ENCODE assay signal across 13 cellular contexts in genomic region chr15:48548376-48548775, GRCh38.
"Had no signal": no experiment of that assay in that cellular context is flagged by ENCODE, and none has a peak within 500 bp of the region (broad histone marks: within the 10 kb centered on the region; RNA-seq: fewer than 3 reads in every experiment).

No MANE protein-coding gene starts in this region.

- H3K4me1 ChIP-seq: transverse colon had no signal

- DNase-seq: activated CD4-positive, alpha-beta T cell treated with anti-CD3 and anti-CD28 coated beads, Interleukin-2, amount 10 ng/mL, durations not matched to agents 7 days and 5 days; activated CD4-positive, CD25-positive, alpha-beta regulatory T cell; activated CD8-positive, alpha-beta memory T cell treated with anti-CD3 and anti-CD28 coated beads, Interleukin-2, amount 50 U/mL, for 48 hours; activated gamma-delta T cell; activated T-cell treated with anti-CD3 and anti-CD28 coated beads, Interleukin-2, amount 50 U/mL, for 72 hours; amniotic stem cell; effector memory CD8-positive, alpha-beta T cell; mammary epithelial cell; mucosa of descending colon; naive thymus-derived CD8-positive, alpha-beta T cell; spleen; transverse colon had no signal

- H3K27me3 ChIP-seq: spleen, transverse colon had no signal

- H3K36me3 ChIP-seq: spleen, transverse colon had no signal

- H3K4me3 ChIP-seq: mucosa of descending colon, spleen, transverse colon had no signal

- ATAC-seq: activated naive CD4-positive, alpha-beta T cell treated with anti-CD3 and anti-CD28 coated beads, Interleukin-2, amount 50 U/mL, for 72 hours; activated T-cell treated with anti-CD3 and anti-CD28 coated beads, Interleukin-2, amount 50 U/mL, for 72 hours; effector memory CD8-positive, alpha-beta T cell; mucosa of descending colon; naive thymus-derived CD8-positive, alpha-beta T cell had no signal

- H3K27ac ChIP-seq: transverse colon had no signal

- H3K9me3 ChIP-seq: mucosa of descending colon, spleen, transverse colon had no signal
